1 cellular context compared by ENCODE assay signal in the genomic region with DNA sequence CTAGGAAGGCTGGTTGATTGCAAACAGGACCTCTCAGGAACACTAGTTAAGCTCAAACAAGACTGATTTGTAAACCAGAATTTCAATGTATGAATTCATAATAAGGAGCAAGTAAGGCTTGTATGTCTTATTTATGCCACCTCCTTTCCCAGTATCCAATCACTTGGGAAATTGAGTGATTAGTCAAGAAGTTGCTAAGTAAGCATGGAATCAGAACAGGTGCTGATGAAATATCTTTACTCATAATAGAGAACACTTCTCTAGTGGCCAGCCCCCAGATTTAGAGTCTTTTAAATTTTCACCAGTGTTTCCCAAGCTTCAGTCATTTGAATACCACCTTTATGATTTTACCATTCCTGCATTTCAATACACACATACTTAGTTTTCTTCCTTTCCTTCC.
TF ChIP-seq lines count a peak whose summit lies in the region.

No MANE protein-coding gene starts in this region.

TF ChIP-seq in HCT116, 20 proteins besides CTCF, POLR2A, EP300 and RAD21 (continued from another document):
- TF ChIP-seq, protein P1, sequence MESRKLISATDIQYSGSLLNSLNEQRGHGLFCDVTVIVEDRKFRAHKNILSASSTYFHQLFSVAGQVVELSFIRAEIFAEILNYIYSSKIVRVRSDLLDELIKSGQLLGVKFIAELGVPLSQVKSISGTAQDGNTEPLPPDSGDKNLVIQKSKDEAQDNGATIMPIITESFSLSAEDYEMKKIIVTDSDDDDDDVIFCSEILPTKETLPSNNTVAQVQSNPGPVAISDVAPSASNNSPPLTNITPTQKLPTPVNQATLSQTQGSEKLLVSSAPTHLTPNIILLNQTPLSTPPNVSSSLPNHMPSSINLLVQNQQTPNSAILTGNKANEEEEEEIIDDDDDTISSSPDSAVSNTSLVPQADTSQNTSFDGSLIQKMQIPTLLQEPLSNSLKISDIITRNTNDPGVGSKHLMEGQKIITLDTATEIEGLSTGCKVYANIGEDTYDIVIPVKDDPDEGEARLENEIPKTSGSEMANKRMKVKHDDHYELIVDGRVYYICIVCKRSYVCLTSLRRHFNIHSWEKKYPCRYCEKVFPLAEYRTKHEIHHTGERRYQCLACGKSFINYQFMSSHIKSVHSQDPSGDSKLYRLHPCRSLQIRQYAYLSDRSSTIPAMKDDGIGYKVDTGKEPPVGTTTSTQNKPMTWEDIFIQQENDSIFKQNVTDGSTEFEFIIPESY (IDR thresholded peaks at IDR 0.05; ENCODE audit: extremely low read depth, insufficient replicate concordance, low read length) = no peak
- TF ChIP-seq FOSL1 (IDR thresholded peaks at IDR 0.05; ENCODE audit: low read depth) (no peak), EZH2phosphoT487 (IDR thresholded peaks at IDR 0.05; ENCODE audit: borderline replicate concordance) (no peak), POLR2AphosphoS5 (IDR thresholded peaks at IDR 0.05; ENCODE audit: low read depth, low read length) (no peak), SRF (IDR thresholded peaks at IDR 0.05; ENCODE audit: low read depth) (no peak), ZFX (IDR thresholded peaks at IDR 0.05) (no peak), EZH2 (IDR thresholded peaks at IDR 0.05) (no peak)
- TF ChIP-seq, protein P2, sequence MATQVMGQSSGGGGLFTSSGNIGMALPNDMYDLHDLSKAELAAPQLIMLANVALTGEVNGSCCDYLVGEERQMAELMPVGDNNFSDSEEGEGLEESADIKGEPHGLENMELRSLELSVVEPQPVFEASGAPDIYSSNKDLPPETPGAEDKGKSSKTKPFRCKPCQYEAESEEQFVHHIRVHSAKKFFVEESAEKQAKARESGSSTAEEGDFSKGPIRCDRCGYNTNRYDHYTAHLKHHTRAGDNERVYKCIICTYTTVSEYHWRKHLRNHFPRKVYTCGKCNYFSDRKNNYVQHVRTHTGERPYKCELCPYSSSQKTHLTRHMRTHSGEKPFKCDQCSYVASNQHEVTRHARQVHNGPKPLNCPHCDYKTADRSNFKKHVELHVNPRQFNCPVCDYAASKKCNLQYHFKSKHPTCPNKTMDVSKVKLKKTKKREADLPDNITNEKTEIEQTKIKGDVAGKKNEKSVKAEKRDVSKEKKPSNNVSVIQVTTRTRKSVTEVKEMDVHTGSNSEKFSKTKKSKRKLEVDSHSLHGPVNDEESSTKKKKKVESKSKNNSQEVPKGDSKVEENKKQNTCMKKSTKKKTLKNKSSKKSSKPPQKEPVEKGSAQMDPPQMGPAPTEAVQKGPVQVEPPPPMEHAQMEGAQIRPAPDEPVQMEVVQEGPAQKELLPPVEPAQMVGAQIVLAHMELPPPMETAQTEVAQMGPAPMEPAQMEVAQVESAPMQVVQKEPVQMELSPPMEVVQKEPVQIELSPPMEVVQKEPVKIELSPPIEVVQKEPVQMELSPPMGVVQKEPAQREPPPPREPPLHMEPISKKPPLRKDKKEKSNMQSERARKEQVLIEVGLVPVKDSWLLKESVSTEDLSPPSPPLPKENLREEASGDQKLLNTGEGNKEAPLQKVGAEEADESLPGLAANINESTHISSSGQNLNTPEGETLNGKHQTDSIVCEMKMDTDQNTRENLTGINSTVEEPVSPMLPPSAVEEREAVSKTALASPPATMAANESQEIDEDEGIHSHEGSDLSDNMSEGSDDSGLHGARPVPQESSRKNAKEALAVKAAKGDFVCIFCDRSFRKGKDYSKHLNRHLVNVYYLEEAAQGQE (IDR thresholded peaks at IDR 0.05; ENCODE audit: low read depth) = no peak
- TF ChIP-seq, protein P3, sequence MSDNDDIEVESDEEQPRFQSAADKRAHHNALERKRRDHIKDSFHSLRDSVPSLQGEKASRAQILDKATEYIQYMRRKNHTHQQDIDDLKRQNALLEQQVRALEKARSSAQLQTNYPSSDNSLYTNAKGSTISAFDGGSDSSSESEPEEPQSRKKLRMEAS (IDR thresholded peaks at IDR 0.05) = no peak
- TF ChIP-seq, protein P4, sequence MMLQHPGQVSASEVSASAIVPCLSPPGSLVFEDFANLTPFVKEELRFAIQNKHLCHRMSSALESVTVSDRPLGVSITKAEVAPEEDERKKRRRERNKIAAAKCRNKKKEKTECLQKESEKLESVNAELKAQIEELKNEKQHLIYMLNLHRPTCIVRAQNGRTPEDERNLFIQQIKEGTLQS (IDR thresholded peaks at IDR 0.05) = no peak
